In the genomic region with DNA sequence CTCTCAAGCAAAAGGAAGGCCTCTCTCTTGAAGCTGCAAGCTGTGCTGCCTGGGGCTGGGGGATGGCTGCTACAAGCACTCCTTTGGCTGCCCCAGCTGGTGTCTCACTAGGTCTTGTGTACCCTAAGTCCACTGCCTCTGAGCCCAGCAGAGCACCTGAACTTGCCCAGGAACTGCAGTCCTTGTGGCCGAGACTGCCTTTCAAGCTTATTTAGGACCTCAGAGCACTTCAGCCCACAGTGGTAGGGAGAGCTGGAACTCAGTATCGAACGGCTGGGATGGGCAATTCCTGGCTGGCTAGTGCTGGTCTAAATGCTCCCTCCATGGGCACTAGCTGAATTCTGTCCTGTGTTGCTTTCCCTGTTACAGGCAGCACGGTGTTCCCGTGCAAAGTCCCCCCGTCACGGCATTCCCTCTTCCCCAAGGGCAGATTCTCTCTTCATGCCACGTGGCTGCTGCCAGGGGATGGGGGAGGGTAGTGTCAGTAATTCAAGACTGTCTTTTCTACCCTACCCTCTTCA, we compare ENCODE assay signal across 1 cellular context.
TF ChIP-seq lines count a peak whose summit lies in the region.

No MANE protein-coding gene starts in this region.

TF ChIP-seq in HepG2, 621 proteins besides CTCF, POLR2A, EP300 and RAD21 (continues in another document):
- TF ChIP-seq BRCA1 (CRISPR knock-in tag; IDR thresholded peaks at IDR 0.05) = no peak
- peak; percentile 38; the same call in 1 of the 2 replicates for TF ChIP-seq ZNF253 (CRISPR knock-in tag; IDR thresholded peaks at IDR 0.05; ENCODE audit: borderline replicate concordance)
- TF ChIP-seq, protein P1, sequence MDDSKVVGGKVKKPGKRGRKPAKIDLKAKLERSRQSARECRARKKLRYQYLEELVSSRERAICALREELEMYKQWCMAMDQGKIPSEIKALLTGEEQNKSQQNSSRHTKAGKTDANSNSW (CRISPR knock-in tag; IDR thresholded peaks at IDR 0.05; ENCODE audit: borderline replicate concordance) = no peak
- TF ChIP-seq, protein P2, sequence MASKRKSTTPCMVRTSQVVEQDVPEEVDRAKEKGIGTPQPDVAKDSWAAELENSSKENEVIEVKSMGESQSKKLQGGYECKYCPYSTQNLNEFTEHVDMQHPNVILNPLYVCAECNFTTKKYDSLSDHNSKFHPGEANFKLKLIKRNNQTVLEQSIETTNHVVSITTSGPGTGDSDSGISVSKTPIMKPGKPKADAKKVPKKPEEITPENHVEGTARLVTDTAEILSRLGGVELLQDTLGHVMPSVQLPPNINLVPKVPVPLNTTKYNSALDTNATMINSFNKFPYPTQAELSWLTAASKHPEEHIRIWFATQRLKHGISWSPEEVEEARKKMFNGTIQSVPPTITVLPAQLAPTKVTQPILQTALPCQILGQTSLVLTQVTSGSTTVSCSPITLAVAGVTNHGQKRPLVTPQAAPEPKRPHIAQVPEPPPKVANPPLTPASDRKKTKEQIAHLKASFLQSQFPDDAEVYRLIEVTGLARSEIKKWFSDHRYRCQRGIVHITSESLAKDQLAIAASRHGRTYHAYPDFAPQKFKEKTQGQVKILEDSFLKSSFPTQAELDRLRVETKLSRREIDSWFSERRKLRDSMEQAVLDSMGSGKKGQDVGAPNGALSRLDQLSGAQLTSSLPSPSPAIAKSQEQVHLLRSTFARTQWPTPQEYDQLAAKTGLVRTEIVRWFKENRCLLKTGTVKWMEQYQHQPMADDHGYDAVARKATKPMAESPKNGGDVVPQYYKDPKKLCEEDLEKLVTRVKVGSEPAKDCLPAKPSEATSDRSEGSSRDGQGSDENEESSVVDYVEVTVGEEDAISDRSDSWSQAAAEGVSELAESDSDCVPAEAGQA (IDR thresholded peaks at IDR 0.05; ENCODE audit: low read depth) = 0 out of 2 replicates have a peak, but pooled peaks have one; percentile 37
- TF ChIP-seq, protein P2 (CRISPR knock-in tag; IDR thresholded peaks at IDR 0.05; ENCODE audit: borderline replicate concordance) = no peak
- TF ChIP-seq RFXAP (CRISPR knock-in tag; IDR thresholded peaks at IDR 0.05; ENCODE audit: borderline replicate concordance) = peak; percentile 69; the same call in 1 of the 2 replicates
- TF ChIP-seq KMT2B (CRISPR knock-in tag; IDR thresholded peaks at IDR 0.05) = 0 out of 2 replicates have a peak, but pooled peaks have one; percentile 32
- TF ChIP-seq, protein P3, sequence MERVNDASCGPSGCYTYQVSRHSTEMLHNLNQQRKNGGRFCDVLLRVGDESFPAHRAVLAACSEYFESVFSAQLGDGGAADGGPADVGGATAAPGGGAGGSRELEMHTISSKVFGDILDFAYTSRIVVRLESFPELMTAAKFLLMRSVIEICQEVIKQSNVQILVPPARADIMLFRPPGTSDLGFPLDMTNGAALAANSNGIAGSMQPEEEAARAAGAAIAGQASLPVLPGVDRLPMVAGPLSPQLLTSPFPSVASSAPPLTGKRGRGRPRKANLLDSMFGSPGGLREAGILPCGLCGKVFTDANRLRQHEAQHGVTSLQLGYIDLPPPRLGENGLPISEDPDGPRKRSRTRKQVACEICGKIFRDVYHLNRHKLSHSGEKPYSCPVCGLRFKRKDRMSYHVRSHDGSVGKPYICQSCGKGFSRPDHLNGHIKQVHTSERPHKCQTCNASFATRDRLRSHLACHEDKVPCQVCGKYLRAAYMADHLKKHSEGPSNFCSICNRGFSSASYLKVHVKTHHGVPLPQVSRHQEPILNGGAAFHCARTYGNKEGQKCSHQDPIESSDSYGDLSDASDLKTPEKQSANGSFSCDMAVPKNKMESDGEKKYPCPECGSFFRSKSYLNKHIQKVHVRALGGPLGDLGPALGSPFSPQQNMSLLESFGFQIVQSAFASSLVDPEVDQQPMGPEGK (CRISPR knock-in tag; IDR thresholded peaks at IDR 0.05) = peak; percentile 55; the same call in 1 of the 2 replicates
- TF ChIP-seq ZNF274 (CRISPR knock-in tag; IDR thresholded peaks at IDR 0.05) = no peak
- peak; percentile 41; the same call in 1 of the 2 replicates for TF ChIP-seq HOXA3 (CRISPR knock-in tag; IDR thresholded peaks at IDR 0.05)
- TF ChIP-seq, protein P4, sequence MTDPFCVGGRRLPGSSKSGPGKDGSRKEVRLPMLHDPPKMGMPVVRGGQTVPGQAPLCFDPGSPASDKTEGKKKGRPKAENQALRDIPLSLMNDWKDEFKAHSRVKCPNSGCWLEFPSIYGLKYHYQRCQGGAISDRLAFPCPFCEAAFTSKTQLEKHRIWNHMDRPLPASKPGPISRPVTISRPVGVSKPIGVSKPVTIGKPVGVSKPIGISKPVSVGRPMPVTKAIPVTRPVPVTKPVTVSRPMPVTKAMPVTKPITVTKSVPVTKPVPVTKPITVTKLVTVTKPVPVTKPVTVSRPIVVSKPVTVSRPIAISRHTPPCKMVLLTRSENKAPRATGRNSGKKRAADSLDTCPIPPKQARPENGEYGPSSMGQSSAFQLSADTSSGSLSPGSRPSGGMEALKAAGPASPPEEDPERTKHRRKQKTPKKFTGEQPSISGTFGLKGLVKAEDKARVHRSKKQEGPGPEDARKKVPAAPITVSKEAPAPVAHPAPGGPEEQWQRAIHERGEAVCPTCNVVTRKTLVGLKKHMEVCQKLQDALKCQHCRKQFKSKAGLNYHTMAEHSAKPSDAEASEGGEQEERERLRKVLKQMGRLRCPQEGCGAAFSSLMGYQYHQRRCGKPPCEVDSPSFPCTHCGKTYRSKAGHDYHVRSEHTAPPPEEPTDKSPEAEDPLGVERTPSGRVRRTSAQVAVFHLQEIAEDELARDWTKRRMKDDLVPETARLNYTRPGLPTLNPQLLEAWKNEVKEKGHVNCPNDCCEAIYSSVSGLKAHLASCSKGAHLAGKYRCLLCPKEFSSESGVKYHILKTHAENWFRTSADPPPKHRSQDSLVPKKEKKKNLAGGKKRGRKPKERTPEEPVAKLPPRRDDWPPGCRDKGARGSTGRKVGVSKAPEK (CRISPR knock-in tag; IDR thresholded peaks at IDR 0.05; ENCODE audit: borderline replicate concordance) = 0 out of 2 replicates have a peak, but pooled peaks have one; percentile 63
- TF ChIP-seq HNF4G (IDR thresholded peaks at IDR 0.05; ENCODE audit: borderline replicate concordance, low read depth, low read length) = peak; percentile 80; the same call in 1 of the 2 replicates
- no peak for TF ChIP-seq HNF4G (CRISPR knock-in tag; IDR thresholded peaks at IDR 0.05; ENCODE audit: borderline replicate concordance, low read depth)
- TF ChIP-seq, protein P5, sequence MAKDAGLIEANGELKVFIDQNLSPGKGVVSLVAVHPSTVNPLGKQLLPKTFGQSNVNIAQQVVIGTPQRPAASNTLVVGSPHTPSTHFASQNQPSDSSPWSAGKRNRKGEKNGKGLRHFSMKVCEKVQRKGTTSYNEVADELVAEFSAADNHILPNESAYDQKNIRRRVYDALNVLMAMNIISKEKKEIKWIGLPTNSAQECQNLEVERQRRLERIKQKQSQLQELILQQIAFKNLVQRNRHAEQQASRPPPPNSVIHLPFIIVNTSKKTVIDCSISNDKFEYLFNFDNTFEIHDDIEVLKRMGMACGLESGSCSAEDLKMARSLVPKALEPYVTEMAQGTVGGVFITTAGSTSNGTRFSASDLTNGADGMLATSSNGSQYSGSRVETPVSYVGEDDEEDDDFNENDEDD (CRISPR knock-in tag; IDR thresholded peaks at IDR 0.05; ENCODE audit: borderline replicate concordance) = peak; percentile 68; the same call in 1 of the 2 replicates
- no peak for TF ChIP-seq NFE2L1 (CRISPR knock-in tag; IDR thresholded peaks at IDR 0.05; ENCODE audit: borderline replicate concordance)
- TF ChIP-seq TARDBP (CRISPR knock-in tag; IDR thresholded peaks at IDR 0.05) = no peak; the same call in 1 of the 2 replicates
- peak; percentile 43; the same call in 1 of the 2 replicates for TF ChIP-seq ZNF572 (CRISPR knock-in tag; IDR thresholded peaks at IDR 0.05)
- TF ChIP-seq, protein P6, sequence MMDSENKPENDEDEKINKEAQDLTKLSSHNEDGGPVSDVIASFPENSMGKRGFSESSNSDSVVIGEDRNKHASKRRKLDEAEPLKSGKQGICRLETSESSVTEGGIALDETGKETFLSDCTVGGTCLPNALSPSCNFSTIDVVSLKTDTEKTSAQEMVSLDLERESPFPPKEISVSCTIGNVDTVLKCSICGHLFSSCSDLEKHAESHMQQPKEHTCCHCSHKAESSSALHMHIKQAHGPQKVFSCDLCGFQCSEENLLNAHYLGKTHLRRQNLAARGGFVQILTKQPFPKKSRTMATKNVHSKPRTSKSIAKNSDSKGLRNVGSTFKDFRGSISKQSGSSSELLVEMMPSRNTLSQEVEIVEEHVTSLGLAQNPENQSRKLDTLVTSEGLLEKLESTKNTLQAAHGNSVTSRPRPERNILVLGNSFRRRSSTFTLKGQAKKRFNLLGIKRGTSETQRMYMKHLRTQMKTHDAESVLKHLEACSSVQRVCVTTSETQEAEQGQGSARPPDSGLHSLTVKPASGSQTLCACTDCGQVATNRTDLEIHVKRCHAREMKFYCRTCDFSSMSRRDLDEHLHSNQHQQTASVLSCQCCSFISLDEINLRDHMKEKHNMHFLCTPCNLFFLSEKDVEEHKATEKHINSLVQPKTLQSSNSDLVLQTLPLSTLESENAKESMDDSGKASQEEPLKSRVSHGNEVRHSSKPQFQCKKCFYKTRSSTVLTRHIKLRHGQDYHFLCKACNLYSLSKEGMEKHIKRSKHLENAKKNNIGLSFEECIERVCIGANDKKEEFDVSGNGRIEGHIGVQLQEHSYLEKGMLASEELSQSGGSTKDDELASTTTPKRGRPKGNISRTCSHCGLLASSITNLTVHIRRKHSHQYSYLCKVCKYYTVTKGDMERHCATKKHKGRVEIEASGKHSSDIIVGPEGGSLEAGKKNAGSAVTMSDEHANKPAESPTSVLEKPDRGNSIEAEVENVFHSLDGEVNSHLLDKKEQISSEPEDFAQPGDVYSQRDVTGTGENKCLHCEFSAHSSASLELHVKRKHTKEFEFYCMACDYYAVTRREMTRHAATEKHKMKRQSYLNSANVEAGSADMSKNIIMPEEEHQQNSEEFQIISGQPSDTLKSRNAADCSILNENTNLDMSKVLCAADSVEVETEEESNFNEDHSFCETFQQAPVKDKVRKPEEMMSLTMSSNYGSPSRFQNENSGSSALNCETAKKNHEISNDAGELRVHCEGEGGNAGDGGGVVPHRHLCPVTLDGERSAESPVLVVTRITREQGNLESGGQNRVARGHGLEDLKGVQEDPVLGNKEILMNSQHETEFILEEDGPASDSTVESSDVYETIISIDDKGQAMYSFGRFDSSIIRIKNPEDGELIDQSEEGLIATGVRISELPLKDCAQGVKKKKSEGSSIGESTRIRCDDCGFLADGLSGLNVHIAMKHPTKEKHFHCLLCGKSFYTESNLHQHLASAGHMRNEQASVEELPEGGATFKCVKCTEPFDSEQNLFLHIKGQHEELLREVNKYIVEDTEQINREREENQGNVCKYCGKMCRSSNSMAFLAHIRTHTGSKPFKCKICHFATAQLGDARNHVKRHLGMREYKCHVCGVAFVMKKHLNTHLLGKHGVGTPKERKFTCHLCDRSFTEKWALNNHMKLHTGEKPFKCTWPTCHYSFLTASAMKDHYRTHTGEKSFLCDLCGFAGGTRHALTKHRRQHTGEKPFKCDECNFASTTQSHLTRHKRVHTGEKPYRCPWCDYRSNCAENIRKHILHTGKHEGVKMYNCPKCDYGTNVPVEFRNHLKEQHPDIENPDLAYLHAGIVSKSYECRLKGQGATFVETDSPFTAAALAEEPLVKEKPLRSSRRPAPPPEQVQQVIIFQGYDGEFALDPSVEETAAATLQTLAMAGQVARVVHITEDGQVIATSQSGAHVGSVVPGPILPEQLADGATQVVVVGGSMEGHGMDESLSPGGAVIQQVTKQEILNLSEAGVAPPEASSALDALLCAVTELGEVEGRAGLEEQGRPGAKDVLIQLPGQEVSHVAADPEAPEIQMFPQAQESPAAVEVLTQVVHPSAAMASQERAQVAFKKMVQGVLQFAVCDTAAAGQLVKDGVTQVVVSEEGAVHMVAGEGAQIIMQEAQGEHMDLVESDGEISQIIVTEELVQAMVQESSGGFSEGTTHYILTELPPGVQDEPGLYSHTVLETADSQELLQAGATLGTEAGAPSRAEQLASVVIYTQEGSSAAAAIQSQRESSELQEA (CRISPR knock-in tag; IDR thresholded peaks at IDR 0.05; ENCODE audit: not compliant biosample characterization) = no peak
- TF ChIP-seq ZFY (CRISPR knock-in tag; IDR thresholded peaks at IDR 0.05) = peak; percentile 20; the same call in 1 of the 2 replicates
- peak; percentile 80; the same call in 1 of the 2 replicates for TF ChIP-seq ZNF563 (CRISPR knock-in tag; IDR thresholded peaks at IDR 0.05)
- TF ChIP-seq MBD4 (IDR thresholded peaks at IDR 0.05; ENCODE audit: borderline replicate concordance, low read length) = no peak
- 0 out of 2 replicates have a peak, but pooled peaks have one; percentile 22 for TF ChIP-seq ZSCAN31 (CRISPR knock-in tag; IDR thresholded peaks at IDR 0.05; ENCODE audit: low read depth)
- TF ChIP-seq, protein P7, sequence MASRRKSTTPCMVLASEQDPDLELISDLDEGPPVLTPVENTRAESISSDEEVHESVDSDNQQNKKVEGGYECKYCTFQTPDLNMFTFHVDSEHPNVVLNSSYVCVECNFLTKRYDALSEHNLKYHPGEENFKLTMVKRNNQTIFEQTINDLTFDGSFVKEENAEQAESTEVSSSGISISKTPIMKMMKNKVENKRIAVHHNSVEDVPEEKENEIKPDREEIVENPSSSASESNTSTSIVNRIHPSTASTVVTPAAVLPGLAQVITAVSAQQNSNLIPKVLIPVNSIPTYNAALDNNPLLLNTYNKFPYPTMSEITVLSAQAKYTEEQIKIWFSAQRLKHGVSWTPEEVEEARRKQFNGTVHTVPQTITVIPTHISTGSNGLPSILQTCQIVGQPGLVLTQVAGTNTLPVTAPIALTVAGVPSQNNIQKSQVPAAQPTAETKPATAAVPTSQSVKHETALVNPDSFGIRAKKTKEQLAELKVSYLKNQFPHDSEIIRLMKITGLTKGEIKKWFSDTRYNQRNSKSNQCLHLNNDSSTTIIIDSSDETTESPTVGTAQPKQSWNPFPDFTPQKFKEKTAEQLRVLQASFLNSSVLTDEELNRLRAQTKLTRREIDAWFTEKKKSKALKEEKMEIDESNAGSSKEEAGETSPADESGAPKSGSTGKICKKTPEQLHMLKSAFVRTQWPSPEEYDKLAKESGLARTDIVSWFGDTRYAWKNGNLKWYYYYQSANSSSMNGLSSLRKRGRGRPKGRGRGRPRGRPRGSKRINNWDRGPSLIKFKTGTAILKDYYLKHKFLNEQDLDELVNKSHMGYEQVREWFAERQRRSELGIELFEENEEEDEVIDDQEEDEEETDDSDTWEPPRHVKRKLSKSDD (CRISPR knock-in tag; IDR thresholded peaks at IDR 0.05; ENCODE audit: low read depth) = 0 out of 2 replicates have a peak, but pooled peaks have one; percentile 42
- TF ChIP-seq MTA1 (CRISPR knock-in tag; IDR thresholded peaks at IDR 0.05; ENCODE audit: borderline replicate concordance) = peak; percentile 69; the same call in 1 of the 2 replicates
